8 cellular contexts compared by ENCODE assay signal in the genomic region with DNA sequence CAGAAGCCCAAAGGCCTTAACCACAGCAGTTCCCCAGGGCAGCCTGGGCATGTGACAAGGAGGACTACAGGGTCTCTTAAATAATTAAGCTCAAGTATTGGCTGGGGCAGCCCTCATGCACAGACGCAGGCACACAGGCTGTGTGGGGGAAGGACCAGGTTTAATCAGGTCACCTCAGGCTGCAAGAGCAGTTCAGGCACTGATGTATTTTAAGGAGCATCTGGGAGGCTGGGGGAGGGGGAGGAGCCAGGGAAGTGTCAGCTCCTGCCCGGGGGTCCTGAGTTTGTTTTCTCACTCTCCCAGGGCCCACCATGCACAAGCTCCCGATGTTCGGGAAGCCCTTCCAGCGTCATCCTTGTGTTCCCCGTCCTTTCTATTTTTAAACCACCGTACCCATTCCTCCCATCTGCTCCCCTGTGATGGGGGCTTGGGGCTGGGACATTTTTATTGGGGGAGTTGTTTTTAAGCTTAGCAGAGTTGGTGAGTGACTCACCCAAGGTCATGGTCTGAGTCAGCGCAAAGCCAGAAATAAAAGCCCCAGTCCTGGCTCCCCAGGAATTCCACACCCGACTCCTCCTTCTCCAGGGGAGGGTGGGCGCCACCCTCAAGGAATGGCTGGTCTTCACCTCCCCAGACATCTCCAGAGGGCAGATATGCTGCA. TPM values are rescaled to one million over a fixed set of nuclear protein-coding genes. Genes with fewer than 3 reads are reported as not detected.
DNase-seq lines count a peak whose midpoint lies in the region; ATAC-seq, FAIRE-seq and TF ChIP-seq lines count a peak whose summit lies in the region.
"Had no signal": no experiment of that assay in that cellular context is flagged by ENCODE, and none has a peak within 500 bp of the region (broad histone marks: within the 10 kb centered on the region; RNA-seq: fewer than 3 reads in every experiment).

No MANE protein-coding gene starts in this region.

- peaks cover 19% of the 10 kb centered on the region for H3K4me1 ChIP-seq in osteoblast (ENCODE audit: insufficient read depth, low read length)

- CTCF ChIA-PET in MCF 10A (lab: Yijun Ruan, JAX) = no interaction called here

- no peaks in the 10 kb centered on the region for H3K79me2 ChIP-seq in osteoblast (ENCODE audit: insufficient read depth, low read length)

- no peak for ATAC-seq in activated T-helper 17 cell treated with anti-CD3 and anti-CD28 coated beads, Interleukin-2, amount 50 U/mL, for 72 hours (replicated peaks)

- H3K9me3 Mint-ChIP-seq in MCF 10A (ENCODE audit: unreplicated experiment) = no peaks in the 10 kb centered on the region
- no peaks in the 10 kb centered on the region for H3K9me3 Mint-ChIP-seq in activated T-helper 17 cell treated with anti-CD3 and anti-CD28 coated beads, Interleukin-2, amount 50 U/mL, for 72 hours

- H3K36me3 Mint-ChIP-seq in MCF 10A (ENCODE audit: insufficient read depth, unreplicated experiment) = no peaks in the 10 kb centered on the region
- no peaks in the 10 kb centered on the region for H3K36me3 Mint-ChIP-seq in activated T-helper 17 cell treated with anti-CD3 and anti-CD28 coated beads, Interleukin-2, amount 50 U/mL, for 72 hours (ENCODE audit: low read depth)

- POLR2A ChIA-PET in MCF 10A (lab: Yijun Ruan, JAX) = interaction anchor here (0.5 to 2.8 kb wide), 3 partner anchors 9 to 125 kb away, joined by 3 to 23 read pairs (median 3); a partner anchor contains a TSS

- peak; percentile 80 for DNase-seq in HCEC 1CT
- DNase-seq in MCF 10A (ENCODE audit: unreplicated experiment) = peak; percentile 56
- peak; percentile 97 for DNase-seq in osteoblast (ENCODE audit: insufficient read length, low spot score, missing footprints)
- no peak for DNase-seq in GOT3 (lab: John Stamatoyannopoulos, UW)
- no peak for DNase-seq in frontal cortex (ENCODE audit: low spot score in 2 of 2)

- H3K36me3 ChIP-seq in osteoblast (ENCODE audit: insufficient read depth, low read length) = no peaks in the 10 kb centered on the region

- no peak for TF ChIP-seq CTCF in MCF 10A (IDR thresholded peaks at IDR 0.05; ENCODE audit: unreplicated experiment)
- no peak for TF ChIP-seq CTCF in osteoblast (IDR thresholded peaks at IDR 0.05; ENCODE audit: extremely low read depth, low read depth, low read length)

- H3K4me3 Mint-ChIP-seq in MCF 10A (ENCODE audit: unreplicated experiment) = no peak overlapping the region
- no peak overlapping the region for H3K4me3 Mint-ChIP-seq in activated T-helper 17 cell treated with anti-CD3 and anti-CD28 coated beads, Interleukin-2, amount 50 U/mL, for 72 hours

- H3K27me3 ChIP-seq in osteoblast (ENCODE audit: insufficient read depth, low read length) = no peaks in the 10 kb centered on the region

- peak overlapping the region; percentile 67 for H2AFZ ChIP-seq in osteoblast (ENCODE audit: low read length)

- FAIRE-seq in frontal cortex (lab: Jason Lieb, UNC) = no peak
- FAIRE-seq: endometrium had no signal

- H3K4me2 ChIP-seq in osteoblast (ENCODE audit: insufficient read depth, low read length) = peak overlapping the region; percentile 63

- H3K27me3 Mint-ChIP-seq in MCF 10A (ENCODE audit: insufficient read depth, unreplicated experiment) = no peaks in the 10 kb centered on the region
- peaks cover 12% of the 10 kb centered on the region for H3K27me3 Mint-ChIP-seq in activated T-helper 17 cell treated with anti-CD3 and anti-CD28 coated beads, Interleukin-2, amount 50 U/mL, for 72 hours

- H3K27ac Mint-ChIP-seq in MCF 10A (ENCODE audit: low read depth, unreplicated experiment) = no peak overlapping the region
- no peak overlapping the region for H3K27ac Mint-ChIP-seq in activated T-helper 17 cell treated with anti-CD3 and anti-CD28 coated beads, Interleukin-2, amount 50 U/mL, for 72 hours

- H3K9me3 ChIP-seq in osteoblast (ENCODE audit: low read depth, low read length) = no peaks in the 10 kb centered on the region

- H3K27ac ChIP-seq in osteoblast (ENCODE audit: low read depth, low read length) = no peak overlapping the region
- H3K27ac ChIP-seq: VCaP had no signal

- H3K4me3 ChIP-seq in osteoblast (ENCODE audit: insufficient read depth, low read length) = peak overlapping the region; percentile 41

- H3K4me1 Mint-ChIP-seq in MCF 10A (ENCODE audit: insufficient read depth, unreplicated experiment) = peaks cover 8% of the 10 kb centered on the region
- H3K4me1 Mint-ChIP-seq in activated T-helper 17 cell treated with anti-CD3 and anti-CD28 coated beads, Interleukin-2, amount 50 U/mL, for 72 hours = no peaks in the 10 kb centered on the region

- BruUV-seq in MCF 10A (replicated peaks; lab: Mats Ljungman, UMichigan) = no TSS peak

- intact Hi-C loops in MCF 10A (cut with micrococcal nuclease) = no loop called here

- H4K20me1 ChIP-seq in osteoblast (ENCODE audit: insufficient read depth, low read length) = no peaks in the 10 kb centered on the region

RNA-seq across cellular contexts. Expression of a gene that starts 2.4 kb away (rescaled TPM):
- total RNA-seq in MCF 10A (2022) = not detected in 2 replicates
- total RNA-seq in osteoblast = 0.88 and 1.1 TPM in 2 replicates
- not detected for total RNA-seq in activated T-helper 17 cell treated with anti-CD3 and anti-CD28 coated beads, Interleukin-2, amount 50 U/mL, for 72 hours
- total RNA-seq in frontal cortex = 8.6 TPM

RNA-seq across cellular contexts. Expression of a gene that starts 18.9 kb away (rescaled TPM):
- 26.3 and 35.5 TPM in 2 replicates for total RNA-seq in MCF 10A (2022)
- 26.2 and 27.9 TPM in 2 replicates for total RNA-seq in osteoblast
- total RNA-seq in activated T-helper 17 cell treated with anti-CD3 and anti-CD28 coated beads, Interleukin-2, amount 50 U/mL, for 72 hours = 10 to 100 TPM; 19.5 to 58.2 TPM
- total RNA-seq in frontal cortex = 24.1 TPM

RNA-seq across cellular contexts. Expression of a gene that starts 26.5 kb away (rescaled TPM):
- total RNA-seq in MCF 10A (2022) (29.9 and 30.9 TPM in 2 replicates), osteoblast (15.6 and 18.9 TPM in 2 replicates), frontal cortex (16.3 TPM)
- total RNA-seq in activated T-helper 17 cell treated with anti-CD3 and anti-CD28 coated beads, Interleukin-2, amount 50 U/mL, for 72 hours = 10 to 100 TPM; 41.0 to 54.7 TPM

RNA-seq across cellular contexts. Expression of a gene that starts 57.7 kb away (rescaled TPM):
- 59.6 and 67.2 TPM in 2 replicates for total RNA-seq in MCF 10A (2022)
- total RNA-seq in osteoblast = 16.3 and 18.3 TPM in 2 replicates
- 10 to 100 TPM; 31.1 to 60.3 TPM for total RNA-seq in activated T-helper 17 cell treated with anti-CD3 and anti-CD28 coated beads, Interleukin-2, amount 50 U/mL, for 72 hours
- total RNA-seq in frontal cortex = 17.9 TPM

RNA-seq across cellular contexts. Expression of a gene that starts 57.9 kb away (rescaled TPM):
- total RNA-seq in MCF 10A (2022) (173 and 203 TPM in 2 replicates), osteoblast (247 and 251 TPM in 2 replicates), frontal cortex (259 TPM)
- total RNA-seq in activated T-helper 17 cell treated with anti-CD3 and anti-CD28 coated beads, Interleukin-2, amount 50 U/mL, for 72 hours = 100 to 1,000 TPM; 237 to 428 TPM

Comparison
In these comparisons a context has a peak if more than half of its experiments do, and no peak if none do; other contexts are left out.
1. DNase-seq: peak in HCEC 1CT (single experiment), MCF 10A (single experiment) and osteoblast (single experiment); none in GOT3 (single experiment) and frontal cortex (0 of 2).